Comparison of ENCODE assay signal across 8 cellular contexts in genomic region chr17:75525806-75526554, GRCh38. TPM values are rescaled to one million over a fixed set of nuclear protein-coding genes. Genes with fewer than 3 reads are reported as not detected.
A peak's percentile ranks its signal among the peaks of the same experiment; 100 is the strongest.
DNase-seq lines count a peak whose midpoint lies in the region; ATAC-seq, FAIRE-seq and TF ChIP-seq lines count a peak whose summit lies in the region.

No MANE protein-coding gene starts in this region.

- H3K27me3 ChIP-seq in BLaER1 (peaks cover 16% of the 10 kb centered on the region; the same call in 1 of the 2 replicates), right cardiac atrium (ENCODE audit: control insufficient read depth, insufficient read depth) (no peaks in the 10 kb centered on the region), small intestine (ENCODE audit: control insufficient read depth in 2 of 2, insufficient read depth in 2 of 2, low read length in 2 of 2) (no peaks in the 10 kb centered on the region)

- ATAC-seq in GM21717 (IDR thresholded peaks at IDR 0.05; ENCODE audit: unreplicated experiment) (peak; percentile 4), right cardiac atrium (peak in 1 of 2 donors; percentile 8), GM21528 (IDR thresholded peaks at IDR 0.05; ENCODE audit: low FRiP score, unreplicated experiment) (no peak), sciatic nerve (no peak)

- H4K20me1 ChIP-seq in BLaER1 = peaks cover 27% of the 10 kb centered on the region

- FAIRE-seq in small intestine (lab: Jason Lieb, UNC) = no peak

- H3K4me2 ChIP-seq in BLaER1 = peak overlapping the region; percentile 100

- H3K36me3 ChIP-seq in BLaER1 (peaks cover 39% of the 10 kb centered on the region), small intestine (ENCODE audit: control insufficient read depth in 2 of 2, insufficient read depth in 2 of 2, low read length in 2 of 2) (peaks cover 2% of the 10 kb centered on the region in 2 donors)

- DNase-seq in right cardiac atrium (peak in 2 of 3 donors; percentile 31 to 67), small intestine (peak; percentile 59), sciatic nerve (ENCODE audit: low spot score) (no peak)
- no peak for DNase-seq in activated CD4-positive, alpha-beta T cell treated with anti-CD3 and anti-CD28 coated beads for 48 hours

- H3K4me3 ChIP-seq in BLaER1 (peak overlapping the region; percentile 88), right cardiac atrium (ENCODE audit: low read length) (peak overlapping the region; percentile 68), small intestine (ENCODE audit: low read depth in 1 of 2, low read length in 2 of 2) (peak overlapping the region; percentile 78 to 96)

- intact Hi-C loops in right cardiac atrium (cut with DNase I) (loop anchor here in 1 of 4 donors (10.0 kb wide), 1 partner anchor 59 kb away; the partner anchor contains the start of gene MYO15B), sciatic nerve (cut with DNase I) (no loop called here)

- H3K9ac ChIP-seq in BLaER1 = peak overlapping the region; percentile 79

- H3K4me1 ChIP-seq in BLaER1 (peaks cover 39% of the 10 kb centered on the region), right cardiac atrium (ENCODE audit: control insufficient read depth, insufficient read depth, low read length) (no peaks in the 10 kb centered on the region), small intestine (ENCODE audit: control insufficient read depth in 2 of 2, insufficient read depth in 1 of 2, low read depth in 1 of 2, low read length in 1 of 2) (peaks cover 0 to 3% of the 10 kb centered on the region in 2 donors)

- H3K27ac ChIP-seq in BLaER1 (peak overlapping the region; percentile 60), VCaP (peak overlapping the region; percentile 91), right cardiac atrium (ENCODE audit: low read length) (no peak overlapping the region), small intestine (ENCODE audit: low read depth in 1 of 2, low read length in 1 of 2) (peak overlapping the region; percentile 97 to 99)

- 3% methylated on average over 60 of the region's 60 CpGs for WGBS in right cardiac atrium
- 0 to 2% (median 1%) methylated on average over 41 to 60 of the region's 60 CpGs for WGBS in small intestine, 3 donors

- no peak for TF ChIP-seq CTCF in VCaP (conservative IDR thresholded peaks at IDR 0.05)

- H3K9me3 ChIP-seq in BLaER1 = no peaks in the 10 kb centered on the region
- H3K9me3 ChIP-seq in right cardiac atrium (ENCODE audit: control insufficient read depth, low read length) = no peaks in the 10 kb centered on the region
- H3K9me3 ChIP-seq in small intestine (ENCODE audit: control insufficient read depth, low read depth) = no peaks in the 10 kb centered on the region

RNA-seq across cellular contexts. Expression of gene LLGL2, which starts 0.5 kb away (rescaled TPM):
- total RNA-seq in right cardiac atrium (10 to 100 TPM in 1 of 4 donors, 1 to 10 TPM in 3; 5.7 to 10.4 (median 7.6) TPM), sciatic nerve (11.0 TPM)
- polyA plus RNA-seq in right cardiac atrium (8.6 TPM), small intestine (100 to 1,000 TPM; 140 to 365 (median 336) TPM)

RNA-seq across cellular contexts. Expression of gene TSEN54, which starts 9.7 kb away (rescaled TPM):
- 1 to 10 TPM; 5.9 to 7.1 (median 6.8) TPM for total RNA-seq in right cardiac atrium
- 9.6 TPM for polyA plus RNA-seq in right cardiac atrium
- 10 to 100 TPM; 35.5 to 91.1 (median 79.4) TPM for polyA plus RNA-seq in small intestine
- 26.1 TPM for total RNA-seq in sciatic nerve

RNA-seq across cellular contexts. Expression of gene CASKIN2, which starts 10.6 kb away (rescaled TPM):
- total RNA-seq in right cardiac atrium = 10 to 100 TPM; 38.0 to 50.4 (median 46.4) TPM
- 25.9 TPM for polyA plus RNA-seq in right cardiac atrium
- 10 to 100 TPM in 1 of 3 donors, 1 to 10 TPM in 2; 7.6 to 15.6 (median 8.6) TPM for polyA plus RNA-seq in small intestine
- 127 TPM for total RNA-seq in sciatic nerve

Comparison
In these comparisons a context has a peak if more than half of its experiments do, and no peak if none do; other contexts are left out.
1. DNase-seq: peak in right cardiac atrium (2 of 3) and small intestine (single experiment); none in activated CD4-positive, alpha-beta T cell treated with anti-CD3 and anti-CD28 coated beads for 48 hours (single experiment) and sciatic nerve (single experiment).
2. Peak in every context shown above with its lines, with median percentiles within 50 percentile points of each other: H3K4me3 ChIP-seq.